Comparison of ENCODE assay signal across 10 cellular contexts in genomic region chr2:184004289-184004944, GRCh38.
DNase-seq lines count a peak whose midpoint lies in the region; ATAC-seq, FAIRE-seq and TF ChIP-seq lines count a peak whose summit lies in the region.
"Had no signal": no experiment of that assay in that cellular context is flagged by ENCODE, and none has a peak within 500 bp of the region (broad histone marks: within the 10 kb centered on the region; RNA-seq: fewer than 3 reads in every experiment).

No MANE protein-coding gene starts in this region.

- H3K27ac ChIP-seq in GM23248, result no peak overlapping the region

- 5 to 12% methylated on average over 1 of the region's 1 CpG for WGBS in GM23248 (ENCODE audit: low coverage in 1 of 2, low lambda C conversion rate in 2 of 2, missing lambda C conversion rate in 2 of 2), 2 experiments

- H3K4me1 ChIP-seq in GM23248 (ENCODE audit: insufficient read depth), result no peaks in the 10 kb centered on the region

- no peaks in the 10 kb centered on the region for H3F3A ChIP-seq in GM23248 (ENCODE audit: insufficient read depth)

- H3K9ac ChIP-seq in GM23248, result no peak overlapping the region

- no peaks in the 10 kb centered on the region for H4K20me1 ChIP-seq in GM23248 (ENCODE audit: insufficient read depth)

- no peak overlapping the region for H3K4me2 ChIP-seq in GM23248 (ENCODE audit: unreplicated experiment)

- DNase-seq in GM18507 (ENCODE audit: extremely low spot score, insufficient read length, low read depth) (no peak), choroid plexus epithelial cell (ENCODE audit: low read depth) (peak; percentile 29), GM19240 (ENCODE audit: insufficient read length, low spot score) (no peak), GM23248 (no peak), NCI-H748 (lab: John Stamatoyannopoulos, UW; ENCODE audit: unreplicated experiment) (no peak)
- no peak for DNase-seq in central memory CD4-positive, alpha-beta T cell
- DNase-seq: activated CD4-positive, alpha-beta T cell treated with anti-CD3 and anti-CD28 coated beads, Interleukin-2, amount 50 U/mL, for 4 hours; NCI-H774 had no signal

- FAIRE-seq in GM18507 (lab: Jason Lieb, UNC), result peak; percentile 83

- no peak overlapping the region for H3K4me3 ChIP-seq in choroid plexus epithelial cell (ENCODE audit: low read depth, low read length)
- no peak overlapping the region for H3K4me3 ChIP-seq in GM23248

- no peak for TF ChIP-seq CTCF in choroid plexus epithelial cell (conservative IDR thresholded peaks at IDR 0.05; ENCODE audit: low read depth, low read length)

- ATAC-seq in GM21515 (IDR thresholded peaks at IDR 0.05; ENCODE audit: unreplicated experiment) (peak; percentile 80), HG03280 (IDR thresholded peaks at IDR 0.05; ENCODE audit: unreplicated experiment) (peak; percentile 81)

- H3K79me2 ChIP-seq in GM23248 (ENCODE audit: insufficient read depth), result no peaks in the 10 kb centered on the region

- no peak overlapping the region for H2AFZ ChIP-seq in GM23248

- H3K9me3 ChIP-seq in GM23248 (ENCODE audit: low read depth), result no peaks in the 10 kb centered on the region

- H3K9me2 ChIP-seq in GM23248 (ENCODE audit: insufficient read depth), result no peaks in the 10 kb centered on the region

- in situ Hi-C loops in GM23248 (cut with MboI), result no loop called here

- no peaks in the 10 kb centered on the region for H3K27me3 ChIP-seq in GM23248 (replicated peaks; ENCODE audit: insufficient read depth)

- no peaks in the 10 kb centered on the region for H3K36me3 ChIP-seq in GM23248 (ENCODE audit: low read depth)
